Comparison of ENCODE assay signal across 8 cellular contexts in the genomic region with DNA sequence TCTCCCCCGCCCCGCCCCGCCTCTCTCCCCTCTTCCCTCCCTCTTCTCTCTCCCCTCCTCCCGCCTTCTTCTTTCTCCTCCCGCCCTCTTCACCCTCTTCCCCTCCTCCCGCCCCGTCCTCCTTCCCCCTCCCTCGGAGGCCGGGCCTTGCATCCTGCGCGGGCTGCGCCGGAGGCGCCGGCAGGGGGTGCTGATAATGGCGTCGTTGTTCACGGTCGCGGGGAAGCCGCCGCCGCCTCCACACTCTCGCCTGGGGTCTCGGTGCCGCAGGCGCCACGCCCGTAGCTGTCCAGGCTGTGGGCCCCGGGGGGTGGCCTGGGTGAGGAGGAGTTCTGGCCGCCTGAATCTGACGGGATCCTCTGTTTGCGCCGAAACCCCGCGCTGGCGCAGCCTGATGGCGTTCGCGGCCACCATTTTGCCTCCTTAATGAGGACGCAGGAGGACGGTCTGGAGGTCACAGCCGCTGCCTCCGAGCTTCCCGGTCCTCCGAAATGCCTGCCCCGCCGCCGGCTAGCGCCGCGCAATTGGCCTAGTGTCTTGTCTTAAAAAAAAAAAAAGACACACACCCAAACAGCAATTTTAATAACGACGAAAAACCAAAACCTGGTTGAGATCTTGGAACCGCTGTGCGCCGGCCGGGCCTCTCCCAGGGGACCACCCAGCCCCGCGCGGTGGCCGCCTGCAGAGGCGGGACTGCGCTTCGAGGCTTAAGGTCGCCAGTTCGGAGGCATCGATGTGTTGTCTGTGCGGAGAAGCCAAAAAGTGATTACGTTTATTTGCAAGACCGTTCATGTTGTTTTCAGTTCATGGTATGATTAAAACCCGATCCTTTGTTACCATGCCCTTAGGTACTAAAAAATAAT.
A peak's percentile ranks its signal among the peaks of the same experiment; 100 is the strongest.
DNase-seq lines count a peak whose midpoint lies in the region; ATAC-seq, FAIRE-seq and TF ChIP-seq lines count a peak whose summit lies in the region.

No MANE protein-coding gene starts in this region.

- peak overlapping the region; percentile 98 to 100 for H3K27ac ChIP-seq in kidney (ENCODE audit: low read depth in 2 of 2, low read length in 2 of 2)

- no peak for FAIRE-seq in kidney (lab: Jason Lieb, UNC)

- peak; percentile 98 for DNase-seq in Ammon's horn (ENCODE audit: low spot score)
- peak; percentile 90 for DNase-seq in NCI-H345 treated with DMSO at 0.1 percent for 48 hours (lab: John Stamatoyannopoulos, UW; ENCODE audit: unreplicated experiment)
- DNase-seq in activated CD4-positive, CD25-positive, alpha-beta regulatory T cell treated with anti-CD3 and anti-CD28 coated beads, Interleukin-2, amount 50 U/mL, for 16 hours (ENCODE audit: low read depth, low spot score) = peak; percentile 88
- DNase-seq in cerebellar cortex (ENCODE audit: low spot score) = peak; percentile 97
- DNase-seq in kidney = peak; percentile 98
- DNase-seq in stimulated activated CD4-positive, alpha-beta T cell treated with anti-CD3 and anti-CD28 coated beads, Interleukin-15, amount 100 ng/mL, for 1 hour (ENCODE audit: low read depth in 1 of 2, low spot score in 1 of 2) = peak; percentile 86 to 89

- H3K9me3 ChIP-seq in kidney (ENCODE audit: control insufficient read depth in 1 of 2, low read length in 2 of 2) = no peaks in the 10 kb centered on the region

- H3K36me3 ChIP-seq in kidney (ENCODE audit: control insufficient read depth in 1 of 2, insufficient read depth in 2 of 2, low read length in 2 of 2) = no peaks in the 10 kb centered on the region

- peak overlapping the region; percentile 92 to 94 for H3K9ac ChIP-seq in kidney (ENCODE audit: low read length in 2 of 2)

- TF ChIP-seq CTCF in kidney (IDR thresholded peaks at IDR 0.05; ENCODE audit: borderline replicate concordance, extremely low read depth, insufficient read depth) = peak; percentile 45

- intact Hi-C loops in kidney (cut with DNase I) = no loop called here

- peak overlapping the region; percentile 80 to 87 for H3K4me3 ChIP-seq in kidney (ENCODE audit: low read length in 2 of 2)

- peak; percentile 74 for ATAC-seq in GM19035 (IDR thresholded peaks at IDR 0.05; ENCODE audit: unreplicated experiment)
- peak; percentile 63 for ATAC-seq in HG03354 (IDR thresholded peaks at IDR 0.05; ENCODE audit: poor library complexity, severe bottlenecking, unreplicated experiment)

- H3K4me1 ChIP-seq in kidney (ENCODE audit: control insufficient read depth in 1 of 2, insufficient read depth in 1 of 2, low read depth in 1 of 2, low read length in 2 of 2) = peaks cover 3 to 11% of the 10 kb centered on the region in 2 donors

Comparison
In these comparisons a context has a peak if more than half of its experiments do, and no peak if none do; other contexts are left out.
1. Peak in every context shown above with its lines: DNase-seq, ATAC-seq, H3K4me3 ChIP-seq and H3K27ac ChIP-seq.